8 cellular contexts compared by ENCODE assay signal in the genomic region with DNA sequence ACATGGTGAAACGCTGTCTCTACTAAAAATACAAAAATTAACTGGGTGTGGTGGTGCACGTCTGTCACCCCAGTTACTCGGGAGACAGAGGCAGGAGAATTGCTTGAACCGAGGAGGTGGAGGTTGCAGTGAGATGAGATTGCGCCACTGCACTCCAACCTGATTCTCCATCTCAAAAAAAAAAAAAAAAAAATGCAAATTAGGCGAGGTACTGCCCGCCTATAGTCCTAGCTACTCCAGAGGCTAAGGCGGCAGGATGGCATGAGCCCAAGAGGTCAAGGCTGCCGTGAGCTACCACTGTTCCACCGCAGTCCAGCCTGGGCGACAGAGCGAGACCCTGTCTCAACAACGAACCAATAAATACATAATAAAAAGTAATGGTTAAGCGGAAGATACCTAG. TPM values are rescaled to one million over a fixed set of nuclear protein-coding genes. Genes with fewer than 3 reads are reported as not detected.
DNase-seq lines count a peak whose midpoint lies in the region; ATAC-seq and TF ChIP-seq lines count a peak whose summit lies in the region.

No MANE protein-coding gene starts in this region.

- no peaks in the 10 kb centered on the region for H3K27me3 Mint-ChIP-seq in neural crest cell (ENCODE audit: low read depth)

- TF ChIP-seq CTCF in coronary artery (IDR thresholded peaks at IDR 0.05) (no peak), neural crest cell (conservative IDR thresholded peaks at IDR 0.05) (no peak)

- H3K27ac ChIP-seq in coronary artery, result peak overlapping the region; percentile 96 to 98

- H3K36me3 Mint-ChIP-seq in neural crest cell (ENCODE audit: low read depth), result no peaks in the 10 kb centered on the region

- H3K4me3 Mint-ChIP-seq in neural crest cell, result peak overlapping the region; percentile 91

- DNase-seq in Daoy (ENCODE audit: low read depth) (peak; percentile 19), NCI-H1105 (lab: John Stamatoyannopoulos, UW) (peak; percentile 14), coronary artery (ENCODE audit: low spot score) (no peak), neural crest cell (ENCODE audit: low read depth, low spot score) (no peak), HuH-7 (ENCODE audit: low spot score) (no peak)
- no peak for DNase-seq in activated CD4-positive, alpha-beta T cell treated with anti-CD3 and anti-CD28 coated beads, Interleukin-2, amount 50 U/mL, for 4 hours

- H3K4me1 Mint-ChIP-seq in neural crest cell, result peaks cover 41% of the 10 kb centered on the region

- H3K27ac Mint-ChIP-seq in neural crest cell (ENCODE audit: unreplicated experiment), result peak overlapping the region; percentile 73

- no peaks in the 10 kb centered on the region for H3K9me3 Mint-ChIP-seq in neural crest cell

- ATAC-seq in GM18873 (IDR thresholded peaks at IDR 0.05; ENCODE audit: low FRiP score, unreplicated experiment) (no peak), GM21367 (IDR thresholded peaks at IDR 0.05; ENCODE audit: unreplicated experiment) (no peak)

- peak overlapping the region; percentile 84 for H3K4me3 ChIP-seq in coronary artery

RNA-seq across cellular contexts. Expression of a gene that starts 1.1 kb away (rescaled TPM):
- 328 and 366 TPM in 2 replicates for total RNA-seq in Daoy (2014; rRNA removed; shearing (Covaris generic))
- 295 and 298 TPM in 2 replicates for total RNA-seq in neural crest cell

RNA-seq across cellular contexts. Expression of a gene that starts 36.7 kb away (rescaled TPM):
- total RNA-seq in Daoy (2014; rRNA removed; shearing (Covaris generic)), result 0.97 and 0.98 TPM in 2 replicates
- total RNA-seq in neural crest cell, result 0.82 and 1.1 TPM in 2 replicates

Comparison
In these comparisons a context has a peak if more than half of its experiments do, and no peak if none do; other contexts are left out.
1. DNase-seq: peak in Daoy (single experiment) and NCI-H1105 (single experiment); none in coronary artery (single experiment), neural crest cell (single experiment), HuH-7 (single experiment) and activated CD4-positive, alpha-beta T cell treated with anti-CD3 and anti-CD28 coated beads, Interleukin-2, amount 50 U/mL, for 4 hours (0 of 2).